In genomic region chr2:46229134-46230063, GRCh38 we compare ENCODE assay signal across 8 cellular contexts.
DNase-seq lines count a peak whose midpoint lies in the region; ATAC-seq, FAIRE-seq and TF ChIP-seq lines count a peak whose summit lies in the region.

No MANE protein-coding gene starts in this region.

- in situ Hi-C loops in gastrocnemius medialis (cut with MboI; ENCODE audit: low sequenced_read_pairs in 4 of 4): loop anchor here in 1 of 4 donors (25.0 kb wide), 1 partner anchor 133 kb away; no protein-coding TSS in a partner anchor

- DNase-seq in GM18507 (ENCODE audit: extremely low spot score, insufficient read length, low read depth): peak; percentile 18
- DNase-seq in M059J (ENCODE audit: low read depth): peak; percentile 50
- peak; percentile 82 for DNase-seq in choroid plexus epithelial cell (ENCODE audit: low read depth)
- DNase-seq in 8988T: no peak
- DNase-seq in NCI-H2227 treated with DMSO at 0.1 percent for 48 hours (lab: John Stamatoyannopoulos, UW): no peak
- no peak for DNase-seq in adrenal gland
- DNase-seq in gastrocnemius medialis: no peak

- H3K27ac ChIP-seq in adrenal gland (no peak overlapping the region), gastrocnemius medialis (no peak overlapping the region)

- WGBS in adrenal gland, 4 donors: 81 to 85% (median 82%) methylated on average over 11 of the region's 11 CpGs

- peak; percentile 49 for TF ChIP-seq CTCF in choroid plexus epithelial cell (conservative IDR thresholded peaks at IDR 0.05; ENCODE audit: low read depth, low read length)
- TF ChIP-seq CTCF in adrenal gland (IDR thresholded peaks at IDR 0.05): no peak
- no peak for TF ChIP-seq CTCF in gastrocnemius medialis (IDR thresholded peaks at IDR 0.05 in 4 of 5, conservative IDR thresholded peaks at IDR 0.05 in 1 of 5)

- H3K4me3 ChIP-seq in choroid plexus epithelial cell (ENCODE audit: low read depth, low read length) (no peak overlapping the region), adrenal gland (no peak overlapping the region), gastrocnemius medialis (no peak overlapping the region)

- ATAC-seq in GM21717 (IDR thresholded peaks at IDR 0.05; ENCODE audit: unreplicated experiment): peak; percentile 48
- ATAC-seq in gastrocnemius medialis: no peak

- FAIRE-seq in GM18507 (lab: Jason Lieb, UNC): peak; percentile 96

- no peaks in the 10 kb centered on the region for H3K27me3 ChIP-seq in adrenal gland
- no peaks in the 10 kb centered on the region for H3K27me3 ChIP-seq in gastrocnemius medialis

- TF ChIP-seq POLR2A in adrenal gland (IDR thresholded peaks at IDR 0.05): no peak
- TF ChIP-seq POLR2A in gastrocnemius medialis (IDR thresholded peaks at IDR 0.05): no peak

- no peaks in the 10 kb centered on the region for H3K9me3 ChIP-seq in adrenal gland (replicated peaks in 1 of 3)
- H3K9me3 ChIP-seq in gastrocnemius medialis: no peaks in the 10 kb centered on the region

- intact Hi-C loops in adrenal gland (cut with DNase I): no loop called here
- intact Hi-C loops in gastrocnemius medialis (cut with DNase I; ENCODE audit: low total_unique reads): loop anchor here (1.0 to 10.0 kb wide), 2 partner anchors 55 to 135 kb away; no protein-coding TSS in a partner anchor

- H3K4me1 ChIP-seq in adrenal gland (replicated peaks in 1 of 2): peaks cover 0 to 4% of the 10 kb centered on the region in 2 donors
- peaks cover 9 to 21% of the 10 kb centered on the region in 2 donors for H3K4me1 ChIP-seq in gastrocnemius medialis

- H3K36me3 ChIP-seq in adrenal gland (replicated peaks in 1 of 2) (no peaks in the 10 kb centered on the region), gastrocnemius medialis (no peaks in the 10 kb centered on the region)

Comparison
In these comparisons a context has a peak if more than half of its experiments do, and no peak if none do; other contexts are left out.
1. DNase-seq: peak in GM18507 (single experiment), M059J (single experiment) and choroid plexus epithelial cell (single experiment); none in 8988T (single experiment), NCI-H2227 treated with DMSO at 0.1 percent for 48 hours (single experiment), adrenal gland (0 of 7) and gastrocnemius medialis (0 of 2).